In genomic region chr11:70630816-70631623, GRCh38 we compare ENCODE assay signal across 12 cellular contexts.
"Had no signal": no experiment of that assay in that cellular context is flagged by ENCODE, and none has a peak within 500 bp of the region (broad histone marks: within the 10 kb centered on the region; RNA-seq: fewer than 3 reads in every experiment).

No MANE protein-coding gene starts in this region.

- H3K27ac Mint-ChIP-seq: activated B cell treated with CpG ODN at 0.5 μM for 24 hours; activated CD4-positive, alpha-beta T cell treated with anti-CD3 and anti-CD28 coated beads, Interleukin-2, amount 10 ng/mL, durations not matched to agents 24 days and 14 days; dendritic cell treated with granulocyte-macrophage colony-stimulating factor and Interleukin-4, amounts not matched to agents 40 ng/mL and 50 ng/mL, for 4 days; neural progenitor cell; stimulated activated effector memory CD8-positive, alpha-beta T cell treated with anti-CD3 and anti-CD28 coated beads, Interleukin-12 subunit alpha, Interleukin-12 subunit beta, amount 100 ng/mL, for 72 hours had no signal

- DNase-seq: activated B cell treated with CpG ODN at 0.5 μM for 24 hours; activated CD4-positive, alpha-beta T cell treated with anti-CD3 and anti-CD28 coated beads, Interleukin-2, amount 10 ng/mL, durations not matched to agents 24 days and 14 days; activated CD8-positive, alpha-beta memory T cell treated with anti-CD3 and anti-CD28 coated beads for 24 hours; activated naive CD4-positive, alpha-beta T cell treated with anti-CD3 and anti-CD28 coated beads, Interleukin-2, amount 50 U/mL, for 16 hours; activated T-cell treated with anti-CD3 and anti-CD28 coated beads for 4 hours; cerebellar nuclear complex; erythroblast; small intestine had no signal

- H3K4me1 Mint-ChIP-seq: activated B cell treated with CpG ODN at 0.5 μM for 24 hours; activated CD4-positive, alpha-beta T cell treated with anti-CD3 and anti-CD28 coated beads, Interleukin-2, amount 10 ng/mL, durations not matched to agents 24 days and 14 days; stimulated activated effector memory CD8-positive, alpha-beta T cell treated with anti-CD3 and anti-CD28 coated beads, Interleukin-12 subunit alpha, Interleukin-12 subunit beta, amount 100 ng/mL, for 72 hours had no signal

- H3K9me3 ChIP-seq: tibial nerve had no signal

- H3K4me3 ChIP-seq: neural progenitor cell, tibial nerve had no signal

- ATAC-seq: stimulated activated effector memory CD8-positive, alpha-beta T cell treated with anti-CD3 and anti-CD28 coated beads, Interleukin-12 subunit alpha, Interleukin-12 subunit beta, amount 100 ng/mL, for 72 hours had no signal

- H3K9me3 Mint-ChIP-seq: activated B cell treated with CpG ODN at 0.5 μM for 24 hours; activated CD4-positive, alpha-beta T cell treated with anti-CD3 and anti-CD28 coated beads, Interleukin-2, amount 10 ng/mL, durations not matched to agents 24 days and 14 days; dendritic cell treated with granulocyte-macrophage colony-stimulating factor and Interleukin-4, amounts not matched to agents 40 ng/mL and 50 ng/mL, for 4 days; stimulated activated effector memory CD8-positive, alpha-beta T cell treated with anti-CD3 and anti-CD28 coated beads, Interleukin-12 subunit alpha, Interleukin-12 subunit beta, amount 100 ng/mL, for 72 hours had no signal

- H3K27ac ChIP-seq: neural progenitor cell, tibial nerve had no signal

- H3K27me3 ChIP-seq: neural progenitor cell, tibial nerve had no signal

- H3K27me3 Mint-ChIP-seq: activated CD4-positive, alpha-beta T cell treated with anti-CD3 and anti-CD28 coated beads, Interleukin-2, amount 10 ng/mL, durations not matched to agents 24 days and 14 days; dendritic cell treated with granulocyte-macrophage colony-stimulating factor and Interleukin-4, amounts not matched to agents 40 ng/mL and 50 ng/mL, for 4 days had no signal

- H3K36me3 ChIP-seq: neural progenitor cell, tibial nerve had no signal

- H3K4me3 Mint-ChIP-seq: activated B cell treated with CpG ODN at 0.5 μM for 24 hours; activated CD4-positive, alpha-beta T cell treated with anti-CD3 and anti-CD28 coated beads, Interleukin-2, amount 10 ng/mL, durations not matched to agents 24 days and 14 days; dendritic cell treated with granulocyte-macrophage colony-stimulating factor and Interleukin-4, amounts not matched to agents 40 ng/mL and 50 ng/mL, for 4 days; neural progenitor cell; stimulated activated effector memory CD8-positive, alpha-beta T cell treated with anti-CD3 and anti-CD28 coated beads, Interleukin-12 subunit alpha, Interleukin-12 subunit beta, amount 100 ng/mL, for 72 hours had no signal

- H3K36me3 Mint-ChIP-seq: neural progenitor cell; stimulated activated effector memory CD8-positive, alpha-beta T cell treated with anti-CD3 and anti-CD28 coated beads, Interleukin-12 subunit alpha, Interleukin-12 subunit beta, amount 100 ng/mL, for 72 hours had no signal
